26 cellular contexts compared by ENCODE assay signal in the genomic region with DNA sequence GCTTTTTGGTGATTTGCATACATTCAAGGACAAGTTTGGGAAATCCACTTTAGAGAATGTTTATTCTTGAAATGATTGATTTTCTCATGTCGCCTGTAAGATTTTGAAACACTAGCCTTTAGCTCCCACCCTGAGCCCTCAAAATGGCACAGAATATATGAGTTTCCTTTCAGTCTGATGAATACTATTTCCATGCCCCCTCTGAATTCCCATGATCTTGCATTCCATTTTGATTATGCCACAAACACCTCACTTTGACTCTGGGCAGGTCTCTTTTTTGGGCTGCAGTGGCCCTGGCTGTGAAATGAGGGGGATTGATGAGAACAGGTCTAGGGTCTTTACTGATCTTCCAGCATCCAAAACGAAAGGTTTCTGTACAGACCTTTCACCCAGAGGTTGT.
"Had no signal": no experiment of that assay in that cellular context is flagged by ENCODE, and none has a peak within 500 bp of the region (broad histone marks: within the 10 kb centered on the region; RNA-seq: fewer than 3 reads in every experiment).

No MANE protein-coding gene starts in this region.

- H3K27me3 ChIP-seq: ovary, right lobe of liver, sigmoid colon, stomach, thyroid gland, tibial nerve, upper lobe of left lung, vagina had no signal

- H2AFZ ChIP-seq: parathyroid adenoma had no signal

- H3K27me3 Mint-ChIP-seq: progenitor cell of endocrine pancreas; stimulated activated naive CD8-positive, alpha-beta T cell treated with anti-CD3 and anti-CD28 coated beads, Interleukin-15, Interleukin-2, amounts not matched to agents 100 ng/mL and 50 ng/mL, for 24 hours had no signal

- H3K79me2 ChIP-seq: parathyroid adenoma had no signal

- H3K9ac ChIP-seq: parathyroid adenoma had no signal

- H3K9me3 Mint-ChIP-seq: natural killer cell treated with Interleukin-12 subunit alpha and Interleukin-12 subunit beta and Interleukin-15 and Interleukin-18, amount 100 ng/mL, for 72 hours; stimulated activated effector memory CD8-positive, alpha-beta T cell treated with anti-CD3 and anti-CD28 coated beads, Interleukin-12 subunit alpha, Interleukin-12 subunit beta, amount 100 ng/mL, for 72 hours; stimulated activated naive CD8-positive, alpha-beta T cell treated with anti-CD3 and anti-CD28 coated beads, Interleukin-15, Interleukin-2, amounts not matched to agents 100 ng/mL and 50 ng/mL, for 24 hours had no signal

- H3K4me1 ChIP-seq: parathyroid adenoma, psoas muscle, right lobe of liver, sigmoid colon, thyroid gland, tibial nerve, vagina had no signal

- DNase-seq: nephron progenitor cell; occipital lobe; ovary; psoas muscle; right lobe of liver; sigmoid colon; small intestine; stimulated activated CD4-positive, alpha-beta T cell treated with anti-CD3 and anti-CD28 coated beads, Interleukin-15, amount 100 ng/mL, for 24 hours; stimulated activated CD4-positive, alpha-beta T cell treated with anti-CD3 and anti-CD28 coated beads, Interleukin-2, amount 100 ng/mL, for 24 hours; stimulated activated CD4-positive, alpha-beta T cell treated with anti-CD3 and anti-CD28 coated beads, Interleukin-2, amount 100 ng/mL, for 48 hours; stimulated activated CD4-positive, alpha-beta T cell treated with anti-CD3 and anti-CD28 coated beads, Interleukin-4, amount 100 ng/mL, for 24 hours; stimulated activated naive B cell treated with anti-CD40 and anti-IgM and Interleukin-4, amounts not matched to agents 10 μg/mL and 1 μg/mL and 100 μg/mL, for 72 hours; stimulated activated naive CD4-positive, alpha-beta T cell treated with Interleukin-2 at 50 U/mL for 16 hours; stomach; thyroid gland; trophoblast cell had no signal

- H3K27ac ChIP-seq: ovary, parathyroid adenoma, psoas muscle, right lobe of liver, sigmoid colon, stomach, thoracic aorta, thyroid gland, tibial nerve, vagina had no signal

- H3K36me3 ChIP-seq: ovary, thoracic aorta, thyroid gland, upper lobe of left lung had no signal

- H3K36me3 Mint-ChIP-seq: natural killer cell treated with Interleukin-12 subunit alpha and Interleukin-12 subunit beta and Interleukin-15 and Interleukin-18, amount 100 ng/mL, for 72 hours; stimulated activated effector memory CD8-positive, alpha-beta T cell treated with anti-CD3 and anti-CD28 coated beads, Interleukin-12 subunit alpha, Interleukin-12 subunit beta, amount 100 ng/mL, for 72 hours had no signal

- H3K27ac Mint-ChIP-seq: natural killer cell treated with Interleukin-12 subunit alpha and Interleukin-12 subunit beta and Interleukin-15 and Interleukin-18, amount 100 ng/mL, for 72 hours; nephron progenitor cell; progenitor cell of endocrine pancreas; stimulated activated effector memory CD8-positive, alpha-beta T cell treated with anti-CD3 and anti-CD28 coated beads, Interleukin-12 subunit alpha, Interleukin-12 subunit beta, amount 100 ng/mL, for 72 hours; stimulated activated naive B cell treated with anti-CD40 and anti-IgM and Interleukin-4, amounts not matched to agents 10 μg/mL and 1 μg/mL and 100 μg/mL, for 72 hours; stimulated activated naive CD8-positive, alpha-beta T cell treated with anti-CD3 and anti-CD28 coated beads, Interleukin-15, Interleukin-2, amounts not matched to agents 100 ng/mL and 50 ng/mL, for 24 hours had no signal

- H3K9me3 ChIP-seq: ovary, psoas muscle, right lobe of liver, sigmoid colon, stomach, thoracic aorta, thyroid gland, tibial nerve, upper lobe of left lung, vagina had no signal

- H3K4me3 ChIP-seq: ovary, psoas muscle, right lobe of liver, sigmoid colon, stomach, thoracic aorta, thyroid gland, tibial nerve, upper lobe of left lung, vagina had no signal

- ATAC-seq: psoas muscle; stimulated activated effector memory CD8-positive, alpha-beta T cell treated with anti-CD3 and anti-CD28 coated beads, Interleukin-12 subunit alpha, Interleukin-12 subunit beta, amount 100 ng/mL, for 72 hours had no signal

- H3K4me1 Mint-ChIP-seq: neural crest cell; stimulated activated effector memory CD8-positive, alpha-beta T cell treated with anti-CD3 and anti-CD28 coated beads, Interleukin-12 subunit alpha, Interleukin-12 subunit beta, amount 100 ng/mL, for 72 hours had no signal

- H3K4me3 Mint-ChIP-seq: natural killer cell treated with Interleukin-12 subunit alpha and Interleukin-12 subunit beta and Interleukin-15 and Interleukin-18, amount 100 ng/mL, for 72 hours; nephron progenitor cell; neural crest cell; stimulated activated effector memory CD8-positive, alpha-beta T cell treated with anti-CD3 and anti-CD28 coated beads, Interleukin-12 subunit alpha, Interleukin-12 subunit beta, amount 100 ng/mL, for 72 hours; stimulated activated naive B cell treated with anti-CD40 and anti-IgM and Interleukin-4, amounts not matched to agents 10 μg/mL and 1 μg/mL and 100 μg/mL, for 72 hours; stimulated activated naive CD8-positive, alpha-beta T cell treated with anti-CD3 and anti-CD28 coated beads, Interleukin-15, Interleukin-2, amounts not matched to agents 100 ng/mL and 50 ng/mL, for 24 hours had no signal
